In the genomic region with DNA sequence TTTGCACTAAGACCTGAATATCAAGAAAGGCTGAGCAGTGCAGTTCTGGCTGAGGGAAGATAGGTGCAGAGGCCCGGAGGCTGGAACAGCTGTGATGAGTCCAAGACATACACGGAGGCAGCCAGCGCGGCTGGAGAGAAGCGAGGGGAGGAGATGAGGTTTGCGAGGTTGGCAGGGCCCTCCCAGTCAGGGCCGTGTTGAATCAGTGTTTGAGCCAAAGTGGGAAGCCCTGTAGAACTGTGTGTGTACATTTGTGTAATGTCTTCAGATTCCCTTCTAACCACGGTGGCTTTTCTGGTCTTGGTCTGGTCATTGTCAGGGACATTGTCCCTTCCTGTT, we compare ENCODE assay signal across 1 cellular context.
TF ChIP-seq lines count a peak whose summit lies in the region.

No MANE protein-coding gene starts in this region.

TF ChIP-seq in HEK293, 187 proteins besides CTCF, POLR2A, EP300 and RAD21 (continued from another document):
- TF ChIP-seq, protein P1, sequence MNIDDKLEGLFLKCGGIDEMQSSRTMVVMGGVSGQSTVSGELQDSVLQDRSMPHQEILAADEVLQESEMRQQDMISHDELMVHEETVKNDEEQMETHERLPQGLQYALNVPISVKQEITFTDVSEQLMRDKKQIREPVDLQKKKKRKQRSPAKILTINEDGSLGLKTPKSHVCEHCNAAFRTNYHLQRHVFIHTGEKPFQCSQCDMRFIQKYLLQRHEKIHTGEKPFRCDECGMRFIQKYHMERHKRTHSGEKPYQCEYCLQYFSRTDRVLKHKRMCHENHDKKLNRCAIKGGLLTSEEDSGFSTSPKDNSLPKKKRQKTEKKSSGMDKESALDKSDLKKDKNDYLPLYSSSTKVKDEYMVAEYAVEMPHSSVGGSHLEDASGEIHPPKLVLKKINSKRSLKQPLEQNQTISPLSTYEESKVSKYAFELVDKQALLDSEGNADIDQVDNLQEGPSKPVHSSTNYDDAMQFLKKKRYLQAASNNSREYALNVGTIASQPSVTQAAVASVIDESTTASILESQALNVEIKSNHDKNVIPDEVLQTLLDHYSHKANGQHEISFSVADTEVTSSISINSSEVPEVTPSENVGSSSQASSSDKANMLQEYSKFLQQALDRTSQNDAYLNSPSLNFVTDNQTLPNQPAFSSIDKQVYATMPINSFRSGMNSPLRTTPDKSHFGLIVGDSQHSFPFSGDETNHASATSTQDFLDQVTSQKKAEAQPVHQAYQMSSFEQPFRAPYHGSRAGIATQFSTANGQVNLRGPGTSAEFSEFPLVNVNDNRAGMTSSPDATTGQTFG (tag by site-specific recombination; IDR thresholded peaks at IDR 0.05; ENCODE audit: borderline replicate concordance) = no peak
- TF ChIP-seq ZNF266 (tag by site-specific recombination; IDR thresholded peaks at IDR 0.05; ENCODE audit: low read depth) = no peak
- no peak for TF ChIP-seq ZNF621 (tag by site-specific recombination; IDR thresholded peaks at IDR 0.05)
- 0 out of 2 replicates have a peak, but pooled peaks have one; percentile 2 for TF ChIP-seq ZFHX2 (tag by site-specific recombination; conservative IDR thresholded peaks at IDR 0.05)
- TF ChIP-seq, protein P2, sequence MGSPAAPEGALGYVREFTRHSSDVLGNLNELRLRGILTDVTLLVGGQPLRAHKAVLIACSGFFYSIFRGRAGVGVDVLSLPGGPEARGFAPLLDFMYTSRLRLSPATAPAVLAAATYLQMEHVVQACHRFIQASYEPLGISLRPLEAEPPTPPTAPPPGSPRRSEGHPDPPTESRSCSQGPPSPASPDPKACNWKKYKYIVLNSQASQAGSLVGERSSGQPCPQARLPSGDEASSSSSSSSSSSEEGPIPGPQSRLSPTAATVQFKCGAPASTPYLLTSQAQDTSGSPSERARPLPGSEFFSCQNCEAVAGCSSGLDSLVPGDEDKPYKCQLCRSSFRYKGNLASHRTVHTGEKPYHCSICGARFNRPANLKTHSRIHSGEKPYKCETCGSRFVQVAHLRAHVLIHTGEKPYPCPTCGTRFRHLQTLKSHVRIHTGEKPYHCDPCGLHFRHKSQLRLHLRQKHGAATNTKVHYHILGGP (tag by site-specific recombination; IDR thresholded peaks at IDR 0.05) = no peak
- no peak for TF ChIP-seq KLF9 (tag by site-specific recombination; IDR thresholded peaks at IDR 0.05; ENCODE audit: low read depth)
- TF ChIP-seq ZNF155 (tag by site-specific recombination; IDR thresholded peaks at IDR 0.05) = no peak
- TF ChIP-seq ZNF394 (tag by site-specific recombination; IDR thresholded peaks at IDR 0.05; ENCODE audit: borderline replicate concordance) = peak; percentile 15; the same call in 1 of the 2 replicates
- 0 out of 2 replicates have a peak, but pooled peaks have one; percentile 12 for TF ChIP-seq HOXA7 (CRISPR knock-in tag; IDR thresholded peaks at IDR 0.05; ENCODE audit: borderline replicate concordance)
- TF ChIP-seq ZNF560 (tag by site-specific recombination; IDR thresholded peaks at IDR 0.05; ENCODE audit: borderline replicate concordance) = no peak
- TF ChIP-seq ZNF202 (tag by site-specific recombination; IDR thresholded peaks at IDR 0.05; ENCODE audit: borderline replicate concordance) = no peak
- TF ChIP-seq, protein P3, sequence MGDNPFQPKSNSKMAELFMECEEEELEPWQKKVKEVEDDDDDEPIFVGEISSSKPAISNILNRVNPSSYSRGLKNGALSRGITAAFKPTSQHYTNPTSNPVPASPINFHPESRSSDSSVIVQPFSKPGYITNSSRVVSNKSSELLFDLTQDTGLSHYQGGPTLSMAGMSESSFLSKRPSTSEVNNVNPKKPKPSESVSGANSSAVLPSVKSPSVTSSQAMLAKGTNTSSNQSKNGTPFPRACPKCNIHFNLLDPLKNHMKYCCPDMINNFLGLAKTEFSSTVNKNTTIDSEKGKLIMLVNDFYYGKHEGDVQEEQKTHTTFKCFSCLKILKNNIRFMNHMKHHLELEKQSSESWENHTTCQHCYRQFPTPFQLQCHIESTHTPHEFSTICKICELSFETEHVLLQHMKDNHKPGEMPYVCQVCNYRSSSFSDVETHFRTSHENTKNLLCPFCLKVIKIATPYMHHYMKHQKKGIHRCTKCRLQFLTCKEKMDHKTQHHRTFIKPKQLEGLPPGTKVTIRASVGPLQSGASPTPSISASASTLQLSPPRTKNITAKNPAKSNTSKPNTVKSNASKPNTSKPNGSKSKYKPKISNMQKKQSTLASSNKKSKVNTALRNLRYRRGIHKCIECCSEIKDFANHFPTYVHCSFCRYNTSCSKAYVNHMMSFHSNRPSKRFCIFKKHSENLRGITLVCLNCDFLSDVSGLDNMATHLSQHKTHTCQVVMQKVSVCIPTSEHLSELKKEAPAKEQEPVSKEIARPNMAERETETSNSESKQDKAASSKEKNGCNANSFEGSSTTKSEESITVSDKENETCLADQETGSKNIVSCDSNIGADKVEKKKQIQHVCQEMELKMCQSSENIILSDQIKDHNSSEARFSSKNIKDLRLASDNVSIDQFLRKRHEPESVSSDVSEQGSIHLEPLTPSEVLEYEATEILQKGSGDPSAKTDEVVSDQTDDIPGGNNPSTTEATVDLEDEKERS (tag by site-specific recombination; IDR thresholded peaks at IDR 0.05) = no peak
- TF ChIP-seq ZNF514 (tag by site-specific recombination; IDR thresholded peaks at IDR 0.05) = no peak
- no peak for TF ChIP-seq ZNF146 (tag by site-specific recombination; IDR thresholded peaks at IDR 0.05)
- TF ChIP-seq BCL11B (tag by site-specific recombination; IDR thresholded peaks at IDR 0.05; ENCODE audit: low read depth) = no peak
- no peak for TF ChIP-seq ZNF37A (tag by site-specific recombination; IDR thresholded peaks at IDR 0.05)
- peak; percentile 95 for TF ChIP-seq ZNF600 (tag by site-specific recombination; IDR thresholded peaks at IDR 0.05)
- 0 out of 2 replicates have a peak, but pooled peaks have one; percentile 35 for TF ChIP-seq ZBTB17 (tag by site-specific recombination; IDR thresholded peaks at IDR 0.05)
- TF ChIP-seq YY2 (tag by site-specific recombination; IDR thresholded peaks at IDR 0.05) = no peak
- TF ChIP-seq, protein P4, sequence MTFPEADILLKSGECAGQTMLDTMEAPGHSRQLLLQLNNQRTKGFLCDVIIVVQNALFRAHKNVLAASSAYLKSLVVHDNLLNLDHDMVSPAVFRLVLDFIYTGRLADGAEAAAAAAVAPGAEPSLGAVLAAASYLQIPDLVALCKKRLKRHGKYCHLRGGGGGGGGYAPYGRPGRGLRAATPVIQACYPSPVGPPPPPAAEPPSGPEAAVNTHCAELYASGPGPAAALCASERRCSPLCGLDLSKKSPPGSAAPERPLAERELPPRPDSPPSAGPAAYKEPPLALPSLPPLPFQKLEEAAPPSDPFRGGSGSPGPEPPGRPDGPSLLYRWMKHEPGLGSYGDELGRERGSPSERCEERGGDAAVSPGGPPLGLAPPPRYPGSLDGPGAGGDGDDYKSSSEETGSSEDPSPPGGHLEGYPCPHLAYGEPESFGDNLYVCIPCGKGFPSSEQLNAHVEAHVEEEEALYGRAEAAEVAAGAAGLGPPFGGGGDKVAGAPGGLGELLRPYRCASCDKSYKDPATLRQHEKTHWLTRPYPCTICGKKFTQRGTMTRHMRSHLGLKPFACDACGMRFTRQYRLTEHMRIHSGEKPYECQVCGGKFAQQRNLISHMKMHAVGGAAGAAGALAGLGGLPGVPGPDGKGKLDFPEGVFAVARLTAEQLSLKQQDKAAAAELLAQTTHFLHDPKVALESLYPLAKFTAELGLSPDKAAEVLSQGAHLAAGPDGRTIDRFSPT (tag by site-specific recombination; IDR thresholded peaks at IDR 0.05) = 0 out of 2 replicates have a peak, but pooled peaks have one; percentile 1
- no peak for TF ChIP-seq ZNF274 (IDR thresholded peaks at IDR 0.05; ENCODE audit: low read length)
- no peak for TF ChIP-seq ZNF274 (tag by site-specific recombination; IDR thresholded peaks at IDR 0.05; ENCODE audit: borderline replicate concordance)
- TF ChIP-seq ZNF341 (tag by site-specific recombination; IDR thresholded peaks at IDR 0.05; ENCODE audit: low read depth) = peak; percentile 90
- no peak for TF ChIP-seq RBAK (tag by site-specific recombination; IDR thresholded peaks at IDR 0.05)
